In genomic region chr1:42057800-42058199, GRCh38 we compare ENCODE assay signal across 35 cellular contexts.
DNase-seq lines count a peak whose midpoint lies in the region; ATAC-seq, FAIRE-seq and TF ChIP-seq lines count a peak whose summit lies in the region.
"Had no signal": no experiment of that assay in that cellular context is flagged by ENCODE, and none has a peak within 500 bp of the region (broad histone marks: within the 10 kb centered on the region; RNA-seq: fewer than 3 reads in every experiment).

No MANE protein-coding gene starts in this region.

- in situ Hi-C loops in K562 (cut with MboI) = no loop called here

- H3K4me1 ChIP-seq in HEK293 (ENCODE audit: control insufficient read depth, insufficient read depth, low read length) (no peaks in the 10 kb centered on the region), K562 (replicated peaks in 1 of 2; ENCODE audit: control insufficient read depth in 2 of 2, insufficient read depth in 2 of 2, low read length in 2 of 2) (no peaks in the 10 kb centered on the region)
- H3K4me1 ChIP-seq: A549; BE2C; BLaER1; BLaER1 treated with 17β-estradiol and CSF1 and Interleukin-3, amounts not matched to agents 10 nM and 100 nM; Caco-2 had no signal

- DNase-seq in K562 (ENCODE audit: extremely low read depth in 1 of 4, low spot score in 3 of 4) = no peak
- DNase-seq in urothelium cell line (ENCODE audit: low spot score) = no peak
- no peak for DNase-seq in midbrain (lab: John Stamatoyannopoulos, UW)
- DNase-seq in NCI-H1417 treated with DMSO at 0.1 percent for 48 hours (lab: John Stamatoyannopoulos, UW) = no peak
- DNase-seq in GM19238 (ENCODE audit: insufficient read length, low spot score) = no peak
- DNase-seq: 8988T; ACHN; AML-193; BE2C; C1 segment of cervical spinal cord; Caco-2; Calu3; CD4-positive, alpha-beta memory T cell; CD4-positive, alpha-beta T cell; CD4-positive, CD25-positive, alpha-beta regulatory T cell; CD8-positive, alpha-beta memory T cell; CD8-positive, alpha-beta T cell; COR-L47; DMS 273 treated with DMSO at 0.1 percent for 48 hours; DMS153; DMS53; DMS79; DMS79 treated with DMSO at 0.1 percent for 48 hours; DND-41; EL had no signal

- H3K9ac ChIP-seq in K562 (ENCODE audit: insufficient read depth in 1 of 2, low read depth in 2 of 2, low read length in 2 of 2) = no peak overlapping the region
- H3K9ac ChIP-seq: BLaER1; BLaER1 treated with 17β-estradiol and CSF1 and Interleukin-3, amounts not matched to agents 10 nM and 100 nM had no signal

- FAIRE-seq in K562 (lab: Jason Lieb, UNC) (no peak), urothelium cell line (lab: Jason Lieb, UNC) (peak; percentile 32)
- FAIRE-seq: A204.1, A549, D721Med had no signal

- no peak for TF ChIP-seq POLR2A in K562 (conservative IDR thresholded peaks at IDR 0.05)

- H3K36me3 ChIP-seq in HEK293 (ENCODE audit: control insufficient read depth in 2 of 2, insufficient read depth in 1 of 2, low read length in 2 of 2) (no peaks in the 10 kb centered on the region), K562 (ENCODE audit: control insufficient read depth, insufficient read depth, low read length) (no peaks in the 10 kb centered on the region)
- H3K36me3 ChIP-seq: BE2C, BLaER1 had no signal

- H3K4me2 ChIP-seq in K562 (ENCODE audit: insufficient read depth, low read length) = no peak overlapping the region
- H3K4me2 ChIP-seq: A549; BLaER1; BLaER1 treated with 17β-estradiol and CSF1 and Interleukin-3, amounts not matched to agents 10 nM and 100 nM had no signal

- CTCF ChIA-PET in HEK293 (lab: Yijun Ruan, JAX) = no interaction called here
- CTCF ChIA-PET in K562 (lab: Yijun Ruan, JAX; ENCODE audit: low intra/inter-chr PET ratio) = no interaction called here

- 3% methylated on average over 3 of the region's 3 CpGs for WGBS in K562 (ENCODE audit: insufficient coverage, low coverage, missing lambda C conversion rate)

- POLR2A ChIA-PET in HEK293 (lab: Yijun Ruan, JAX) = no interaction called here
- POLR2A ChIA-PET in K562 (lab: Yijun Ruan, JAX) = no interaction called here

- H3K27me3 ChIP-seq in K562 (ENCODE audit: control insufficient read depth in 2 of 2, insufficient read depth in 2 of 2, low read length in 2 of 2) = no peaks in the 10 kb centered on the region
- H3K27me3 ChIP-seq: BE2C; BLaER1; BLaER1 treated with 17β-estradiol and CSF1 and Interleukin-3, amounts not matched to agents 10 nM and 100 nM had no signal

- H3K4me3 ChIP-seq in HEK293 (ENCODE audit: low read depth, low read length) (no peak overlapping the region), K562 (no peak overlapping the region)
- H3K4me3 ChIP-seq: A549; BLaER1; BLaER1 treated with 17β-estradiol and CSF1 and Interleukin-3, amounts not matched to agents 10 nM and 100 nM had no signal

- H3K79me2 ChIP-seq in K562 (ENCODE audit: control insufficient read depth, insufficient read depth, low read length) = no peaks in the 10 kb centered on the region

- H2AFZ ChIP-seq in K562 (ENCODE audit: low read depth, low read length) = no peak overlapping the region

- BruUV-seq in K562 (replicated peaks; lab: Mats Ljungman, UMichigan) = no TSS peak

- TF ChIP-seq CTCF in HEK293 (tag by site-specific recombination; IDR thresholded peaks at IDR 0.05) (no peak), VCaP (conservative IDR thresholded peaks at IDR 0.05) (no peak), K562 (IDR thresholded peaks at IDR 0.05 in 2 of 3, conservative IDR thresholded peaks at IDR 0.05 in 1 of 3; ENCODE audit: insufficient read depth in 2 of 3, low read depth in 1 of 3, low read length in 3 of 3) (no peak)

- no peak for TF ChIP-seq RAD21 in K562 (CRISPR knock-in tag; conservative IDR thresholded peaks at IDR 0.05 in 1 of 2, IDR thresholded peaks at IDR 0.05 in 1 of 2)

- H3K9me3 ChIP-seq in HEK293 (ENCODE audit: control insufficient read depth, insufficient read depth, low read depth, low read length) (no peaks in the 10 kb centered on the region), K562 (replicated peaks; ENCODE audit: control insufficient read depth, insufficient read depth, low read depth, low read length) (no peaks in the 10 kb centered on the region)
- H3K9me3 ChIP-seq: BE2C, Caco-2 had no signal

- no peak for TF ChIP-seq EP300 in K562 (IDR thresholded peaks at IDR 0.05; ENCODE audit: low read length)

- ATAC-seq in K562 (no peak), HG03442 (IDR thresholded peaks at IDR 0.05; ENCODE audit: unreplicated experiment) (no peak)
- ATAC-seq: A549; CD8-positive, alpha-beta T cell had no signal

- H3K9me1 ChIP-seq in K562 (ENCODE audit: control insufficient read depth, insufficient read depth, low read length) = no peaks in the 10 kb centered on the region

- intact Hi-C loops in K562 (cut with micrococcal nuclease) = no loop called here

- H4K20me1 ChIP-seq in K562 (replicated peaks; ENCODE audit: control insufficient read depth, insufficient read depth, low read length) = no peaks in the 10 kb centered on the region
- H4K20me1 ChIP-seq: BLaER1; BLaER1 treated with 17β-estradiol and CSF1 and Interleukin-3, amounts not matched to agents 10 nM and 100 nM had no signal

- H3K27ac ChIP-seq in HEK293 (ENCODE audit: extremely low read depth, low read depth, low read length) = no peak overlapping the region
- H3K27ac ChIP-seq in VCaP = peak overlapping the region; percentile 80
- H3K27ac ChIP-seq in K562 (ENCODE audit: extremely low read depth, low read depth, low read length) = no peak overlapping the region
- H3K27ac ChIP-seq: 22Rv1; A549; BLaER1; BLaER1 treated with 17β-estradiol and CSF1 and Interleukin-3, amounts not matched to agents 10 nM and 100 nM; C4-2B had no signal

TF ChIP-seq in HEK293, 187 proteins besides CTCF, POLR2A, EP300 and RAD21:
- TF ChIP-seq SETDB1 (IDR thresholded peaks at IDR 0.05; ENCODE audit: insufficient read length, low read length) = peak; percentile 93
- no peak for TF ChIP-seq HOXC10 (CRISPR knock-in tag; IDR thresholded peaks at IDR 0.05)
TF ChIP-seq in HEK293: peak in this region for 1.

TF ChIP-seq in K562, 482 proteins besides CTCF, POLR2A, EP300 and RAD21:
- TF ChIP-seq ZFP1 (CRISPR knock-in tag; IDR thresholded peaks at IDR 0.05) = peak; percentile 81
- no peak for TF ChIP-seq HCFC1 (IDR thresholded peaks at IDR 0.05; ENCODE audit: low read depth, low read length)
- TF ChIP-seq ZFP36 (IDR thresholded peaks at IDR 0.05; ENCODE audit: low read depth, low read length, partially characterized antibody) = no peak

Comparison
In these comparisons a context has a peak if more than half of its experiments do, and no peak if none do; other contexts are left out.
1. Of the 44 proteins assayed by ChIP-seq in both K562 and HEK293: peak only in K562: none; only in HEK293: SETDB1; in both: none; in neither: 43.